Comparison of ENCODE assay signal across 12 cellular contexts in genomic region chr7:5834062-5834790, GRCh38. TPM values are rescaled to one million over a fixed set of nuclear protein-coding genes. Genes with fewer than 3 reads are reported as not detected.
DNase-seq lines count a peak whose midpoint lies in the region; ATAC-seq, FAIRE-seq and TF ChIP-seq lines count a peak whose summit lies in the region.
"Not testable (repeated sequence)": the region's sequence is repeated elsewhere in the genome, so short reads cannot be mapped to it uniquely, and the experiment has no call there.
"Had no signal": no experiment of that assay in that cellular context is flagged by ENCODE, and none has a peak within 500 bp of the region (broad histone marks: within the 10 kb centered on the region; RNA-seq: fewer than 3 reads in every experiment).

No MANE protein-coding gene starts in this region.

- H3K4me3 Mint-ChIP-seq in activated CD4-positive, alpha-beta T cell treated with anti-CD3 and anti-CD28 coated beads, Interleukin-2, amount 10 ng/mL, durations not matched to agents 7 days and 5 days = peak overlapping the region; percentile 34
- peak overlapping the region; percentile 47 to 61 for H3K4me3 Mint-ChIP-seq in activated T-cell treated with anti-CD3 and anti-CD28 coated beads, Interleukin-2, amount 50 U/mL, for 72 hours
- H3K4me3 Mint-ChIP-seq in activated naive CD8-positive, alpha-beta T cell treated with anti-CD3 and anti-CD28 coated beads for 36 hours = peak overlapping the region; percentile 40
- H3K4me3 Mint-ChIP-seq in naive thymus-derived CD4-positive, alpha-beta T cell = peak overlapping the region; percentile 57 to 81 (median 68)

- H3K9ac ChIP-seq in DND-41 (ENCODE audit: low read depth, low read length) = not testable (repeated sequence)

- ATAC-seq in DND-41 (ENCODE audit: insufficient read depth, low read depth) = peak; percentile 60
- peak; percentile 43 to 46 for ATAC-seq in activated T-cell treated with anti-CD3 and anti-CD28 coated beads, Interleukin-2, amount 50 U/mL, for 72 hours (replicated peaks in 1 of 2)
- ATAC-seq in naive thymus-derived CD4-positive, alpha-beta T cell = peak; percentile 89

- H3K79me2 ChIP-seq in DND-41 (ENCODE audit: insufficient read depth, low read length) = not testable (repeated sequence)

- POLR2A ChIA-PET in activated CD4-positive, alpha-beta T cell treated with anti-CD3 and anti-CD28 coated beads, Interleukin-2, amount 10 ng/mL, durations not matched to agents 7 days and 5 days (lab: Charles Lee) = not testable (repeated sequence)
- POLR2A ChIA-PET in naive thymus-derived CD4-positive, alpha-beta T cell (lab: Charles Lee) = interaction anchor here (0.6 to 4.2 kb wide), 8 partner anchors 9 to 144 kb away, joined by 3 to 47 read pairs (median 4); partner anchors contain the start of gene RNF216

- intact Hi-C loops in naive thymus-derived CD4-positive, alpha-beta T cell (cut with micrococcal nuclease) = loop anchor here in 1 of 2 donors (1.0 kb wide), 1 partner anchor 11 kb away; no protein-coding TSS in a partner anchor

- not testable (repeated sequence) for H3K4me1 ChIP-seq in DND-41 (ENCODE audit: insufficient read depth, low read length)
- peaks cover 12 to 49% of the 10 kb centered on the region in 2 donors for H3K4me1 ChIP-seq in naive thymus-derived CD4-positive, alpha-beta T cell (ENCODE audit: control insufficient read depth in 2 of 2, insufficient read depth in 2 of 2, low read length in 2 of 2)

- peaks cover 21% of the 10 kb centered on the region for H3K36me3 Mint-ChIP-seq in activated CD4-positive, alpha-beta T cell treated with anti-CD3 and anti-CD28 coated beads, Interleukin-2, amount 10 ng/mL, durations not matched to agents 7 days and 5 days (ENCODE audit: low read depth)
- not testable (repeated sequence) for H3K36me3 Mint-ChIP-seq in activated T-cell treated with anti-CD3 and anti-CD28 coated beads, Interleukin-2, amount 50 U/mL, for 72 hours (ENCODE audit: insufficient read depth in 2 of 2); activated naive CD8-positive, alpha-beta T cell treated with anti-CD3 and anti-CD28 coated beads for 36 hours
- H3K36me3 Mint-ChIP-seq in naive thymus-derived CD4-positive, alpha-beta T cell = peaks cover 5 to 22% (median 12%) of the 10 kb centered on the region in 5 donors

- H4K20me1 ChIP-seq in DND-41 (ENCODE audit: insufficient read depth, low read length) = not testable (repeated sequence)

- peaks cover 55% of the 10 kb centered on the region for H3K4me1 Mint-ChIP-seq in activated CD4-positive, alpha-beta T cell treated with anti-CD3 and anti-CD28 coated beads, Interleukin-2, amount 10 ng/mL, durations not matched to agents 7 days and 5 days
- H3K4me1 Mint-ChIP-seq in activated T-cell treated with anti-CD3 and anti-CD28 coated beads, Interleukin-2, amount 50 U/mL, for 72 hours (ENCODE audit: low read depth) = peaks cover 43% of the 10 kb centered on the region
- H3K4me1 Mint-ChIP-seq in activated naive CD8-positive, alpha-beta T cell treated with anti-CD3 and anti-CD28 coated beads for 36 hours = peaks cover 30% of the 10 kb centered on the region
- H3K4me1 Mint-ChIP-seq in naive thymus-derived CD4-positive, alpha-beta T cell = peaks cover 26 to 71% (median 44%) of the 10 kb centered on the region in 7 donors

- H3K27ac ChIP-seq in DND-41 (ENCODE audit: low read length) = not testable (repeated sequence)
- H3K27ac ChIP-seq in naive thymus-derived CD4-positive, alpha-beta T cell (ENCODE audit: low read depth, low read length) = peak overlapping the region; percentile 75

- not testable (repeated sequence) for H3K9me3 ChIP-seq in DND-41 (ENCODE audit: insufficient read depth, low read length, severe bottlenecking); naive thymus-derived CD4-positive, alpha-beta T cell (ENCODE audit: control insufficient read depth in 2 of 3, low read length in 3 of 3)

- H3K9me3 Mint-ChIP-seq in activated CD4-positive, alpha-beta T cell treated with anti-CD3 and anti-CD28 coated beads, Interleukin-2, amount 10 ng/mL, durations not matched to agents 7 days and 5 days; activated T-cell treated with anti-CD3 and anti-CD28 coated beads, Interleukin-2, amount 50 U/mL, for 72 hours; activated naive CD8-positive, alpha-beta T cell treated with anti-CD3 and anti-CD28 coated beads for 36 hours; naive thymus-derived CD4-positive, alpha-beta T cell: not testable (repeated sequence)

- FAIRE-seq in urothelium cell line (lab: Jason Lieb, UNC) = peak; percentile 97

- not testable (repeated sequence) for H3K27me3 Mint-ChIP-seq in activated CD4-positive, alpha-beta T cell treated with anti-CD3 and anti-CD28 coated beads, Interleukin-2, amount 10 ng/mL, durations not matched to agents 7 days and 5 days; activated T-cell treated with anti-CD3 and anti-CD28 coated beads, Interleukin-2, amount 50 U/mL, for 72 hours (ENCODE audit: low read depth); activated naive CD8-positive, alpha-beta T cell treated with anti-CD3 and anti-CD28 coated beads for 36 hours; naive thymus-derived CD4-positive, alpha-beta T cell

- CTCF ChIA-PET in activated CD4-positive, alpha-beta T cell treated with anti-CD3 and anti-CD28 coated beads, Interleukin-2, amount 10 ng/mL, durations not matched to agents 7 days and 5 days (lab: Charles Lee) = interaction anchor here (1.0 kb wide), 1 partner anchor 11 kb away, joined by 3 read pairs; no protein-coding TSS in a partner anchor
- CTCF ChIA-PET in naive thymus-derived CD4-positive, alpha-beta T cell (lab: Charles Lee) = interaction anchor here (0.6 to 3.8 kb wide), 2 partner anchors 11 to 23 kb away, joined by 3 to 19 read pairs; no protein-coding TSS in a partner anchor

- peak overlapping the region; percentile 88 for H3K27ac Mint-ChIP-seq in activated CD4-positive, alpha-beta T cell treated with anti-CD3 and anti-CD28 coated beads, Interleukin-2, amount 10 ng/mL, durations not matched to agents 7 days and 5 days
- H3K27ac Mint-ChIP-seq in activated T-cell treated with anti-CD3 and anti-CD28 coated beads, Interleukin-2, amount 50 U/mL, for 72 hours = peak overlapping the region; percentile 82
- H3K27ac Mint-ChIP-seq in activated naive CD8-positive, alpha-beta T cell treated with anti-CD3 and anti-CD28 coated beads for 36 hours = peak overlapping the region; percentile 70
- peak overlapping the region; percentile 86 to 99 (median 94) for H3K27ac Mint-ChIP-seq in naive thymus-derived CD4-positive, alpha-beta T cell

- not testable (repeated sequence) for H3K4me2 ChIP-seq in DND-41 (ENCODE audit: insufficient read depth, low read length)

- H3K36me3 ChIP-seq in DND-41 (ENCODE audit: insufficient read depth, low read length) = not testable (repeated sequence)
- peaks cover 0 to 16% (median 4%) of the 10 kb centered on the region in 3 experiments for H3K36me3 ChIP-seq in naive thymus-derived CD4-positive, alpha-beta T cell (ENCODE audit: control insufficient read depth in 2 of 3, insufficient read depth in 3 of 3, low read length in 3 of 3)

- not testable (repeated sequence) for H3K4me3 ChIP-seq in DND-41 (ENCODE audit: low read depth in 1 of 2, low read length in 2 of 2)
- peak overlapping the region; percentile 13 for H3K4me3 ChIP-seq in naive thymus-derived CD4-positive, alpha-beta T cell (ENCODE audit: low read length)

- H3K27me3 ChIP-seq in DND-41 (ENCODE audit: insufficient read depth, low read length, poor library complexity); naive thymus-derived CD4-positive, alpha-beta T cell (ENCODE audit: control insufficient read depth in 2 of 2, insufficient read depth in 2 of 2, low read length in 2 of 2): not testable (repeated sequence)

- not testable (repeated sequence) for DNase-seq in DND-41; activated T-cell treated with anti-CD3 and anti-CD28 coated beads, Interleukin-2, amount 50 U/mL, for 72 hours; activated naive CD8-positive, alpha-beta T cell treated with anti-CD3 and anti-CD28 coated beads for 36 hours; urothelium cell line (ENCODE audit: low spot score)
- DNase-seq in NCI-H2171 treated with DMSO at 0.1 percent for 48 hours (lab: John Stamatoyannopoulos, UW) (peak; percentile 38), dermis blood vessel endothelial cell (peak; percentile 16)
- peak; percentile 49 for DNase-seq in activated CD4-positive, alpha-beta T cell treated with anti-CD3 and anti-CD28 coated beads, Interleukin-2, amount 10 ng/mL, durations not matched to agents 7 days and 5 days
- peak in 7 of 9 donors; percentile 66 to 85 (median 82) for DNase-seq in naive thymus-derived CD4-positive, alpha-beta T cell

- not testable (repeated sequence) for TF ChIP-seq CTCF in DND-41 (IDR thresholded peaks at IDR 0.05; ENCODE audit: borderline replicate concordance, extremely low read depth, low read length, poor library complexity, severe bottlenecking)

- not testable (repeated sequence) for H2AFZ ChIP-seq in DND-41 (ENCODE audit: low read depth, low read length)

RNA-seq across cellular contexts. Expression of gene OCM, which starts 46.4 kb away (rescaled TPM):
- 1 to 10 TPM in 1 of 2 experiments, under 1 TPM in 1; 0.72 to 1.6 TPM for total RNA-seq in activated CD4-positive, alpha-beta T cell treated with anti-CD3 and anti-CD28 coated beads, Interleukin-2, amount 10 ng/mL, durations not matched to agents 7 days and 5 days
- total RNA-seq in activated T-cell treated with anti-CD3 and anti-CD28 coated beads, Interleukin-2, amount 50 U/mL, for 72 hours = under 1 TPM in 1 of 2 donors, not detected in 1; 0.81 TPM
- not detected for total RNA-seq in activated naive CD8-positive, alpha-beta T cell treated with anti-CD3 and anti-CD28 coated beads for 36 hours
- not detected in 2 replicates for total RNA-seq in dermis blood vessel endothelial cell
- 10 to 100 TPM in 2 of 5 experiments, 1 to 10 TPM in 2, under 1 TPM in 1; 0.80 to 17.9 (median 7.7) TPM for total RNA-seq in naive thymus-derived CD4-positive, alpha-beta T cell
- 1 to 10 TPM; 2.3 to 2.9 TPM for polyA plus RNA-seq in naive thymus-derived CD4-positive, alpha-beta T cell
- total RNA-seq: H1, M059J, OCI-LY7, RPMI7951 had no signal
- polyA plus RNA-seq: H1 had no signal

RNA-seq across cellular contexts. Expression of gene RNF216, which starts 52.8 kb away (rescaled TPM):
- total RNA-seq in activated CD4-positive, alpha-beta T cell treated with anti-CD3 and anti-CD28 coated beads, Interleukin-2, amount 10 ng/mL, durations not matched to agents 7 days and 5 days = 10 to 100 TPM; 37.1 to 41.5 TPM
- 10 to 100 TPM; 44.6 to 45.7 TPM for total RNA-seq in activated T-cell treated with anti-CD3 and anti-CD28 coated beads, Interleukin-2, amount 50 U/mL, for 72 hours
- total RNA-seq in activated naive CD8-positive, alpha-beta T cell treated with anti-CD3 and anti-CD28 coated beads for 36 hours = 10 to 100 TPM; 45.5 to 48.1 TPM
- total RNA-seq in dermis blood vessel endothelial cell = 40.7 and 42.5 TPM in 2 replicates
- 100 to 1,000 TPM in 2 of 5 experiments, 10 to 100 TPM in 3; 41.7 to 103 (median 91.2) TPM for total RNA-seq in naive thymus-derived CD4-positive, alpha-beta T cell
- polyA plus RNA-seq in naive thymus-derived CD4-positive, alpha-beta T cell = 10 to 100 TPM; 29.2 to 51.3 TPM
